In genomic region chr2:46855805-46856204, GRCh38 we compare ENCODE assay signal across 13 cellular contexts. TPM values are rescaled to one million over a fixed set of nuclear protein-coding genes. Genes with fewer than 3 reads are reported as not detected.
A peak's percentile ranks its signal among the peaks of the same experiment; 100 is the strongest.
DNase-seq lines count a peak whose midpoint lies in the region; ATAC-seq and TF ChIP-seq lines count a peak whose summit lies in the region.
"Had no signal": no experiment of that assay in that cellular context is flagged by ENCODE, and none has a peak within 500 bp of the region (broad histone marks: within the 10 kb centered on the region; RNA-seq: fewer than 3 reads in every experiment).

No MANE protein-coding gene starts in this region.

- H3K4me3 ChIP-seq in duodenal mucosa (ENCODE audit: low read depth in 1 of 2, low read length in 2 of 2) (no peak overlapping the region), muscle layer of colon (ENCODE audit: low read depth in 1 of 2, low read length in 2 of 2) (no peak overlapping the region), thoracic aorta (no peak overlapping the region)

- DNase-seq in SW480 (ENCODE audit: low spot score) (peak; percentile 63), thoracic aorta (ENCODE audit: low spot score) (no peak), DMS79 treated with DMSO at 0.1 percent for 48 hours (lab: John Stamatoyannopoulos, UW) (no peak), NCI-H510A (lab: John Stamatoyannopoulos, UW) (no peak), iPS-NIHi7 (ENCODE audit: extremely low spot score) (no peak)
- no peak for DNase-seq in natural killer cell treated with Interleukin-12 subunit alpha and Interleukin-12 subunit beta and Interleukin-15 and Interleukin-18, amount 100 ng/mL, for 72 hours (ENCODE audit: low spot score)
- DNase-seq: activated naive CD8-positive, alpha-beta T cell treated with anti-CD3 and anti-CD28 coated beads for 36 hours; KG1; NCI-H146; NCI-H526; substantia nigra had no signal

- H3K27me3 ChIP-seq in duodenal mucosa (ENCODE audit: control insufficient read depth in 1 of 2, insufficient read depth in 2 of 2, low read length in 2 of 2), result no peaks in the 10 kb centered on the region
- H3K27me3 ChIP-seq in muscle layer of colon (ENCODE audit: control insufficient read depth in 1 of 2, insufficient read depth in 2 of 2, low read length in 2 of 2), result no peaks in the 10 kb centered on the region
- H3K27me3 ChIP-seq in thoracic aorta (replicated peaks; ENCODE audit: insufficient read depth), result no peaks in the 10 kb centered on the region

- H3K4me3 Mint-ChIP-seq in natural killer cell treated with Interleukin-12 subunit alpha and Interleukin-12 subunit beta and Interleukin-15 and Interleukin-18, amount 100 ng/mL, for 72 hours, result no peak overlapping the region
- H3K4me3 Mint-ChIP-seq: activated naive CD8-positive, alpha-beta T cell treated with anti-CD3 and anti-CD28 coated beads for 36 hours had no signal

- H3K9ac ChIP-seq in duodenal mucosa (ENCODE audit: low read depth in 1 of 2, low read length in 2 of 2) (no peak overlapping the region), muscle layer of colon (ENCODE audit: low read length) (no peak overlapping the region)

- H3K36me3 ChIP-seq in duodenal mucosa (ENCODE audit: control insufficient read depth in 1 of 2, insufficient read depth in 2 of 2, low read length in 2 of 2) (no peaks in the 10 kb centered on the region), muscle layer of colon (ENCODE audit: insufficient read depth, low read length) (no peaks in the 10 kb centered on the region), thoracic aorta (no peaks in the 10 kb centered on the region)

- ATAC-seq in thoracic aorta (ENCODE audit: insufficient number of reproducible peaks, low FRiP score, low read depth), result no peak
- ATAC-seq in natural killer cell treated with Interleukin-12 subunit alpha and Interleukin-12 subunit beta and Interleukin-15 and Interleukin-18, amount 100 ng/mL, for 72 hours, result no peak

- H3K27me3 Mint-ChIP-seq in natural killer cell treated with Interleukin-12 subunit alpha and Interleukin-12 subunit beta and Interleukin-15 and Interleukin-18, amount 100 ng/mL, for 72 hours, result no peaks in the 10 kb centered on the region
- H3K27me3 Mint-ChIP-seq: activated naive CD8-positive, alpha-beta T cell treated with anti-CD3 and anti-CD28 coated beads for 36 hours had no signal

- H3K27ac ChIP-seq in duodenal mucosa (ENCODE audit: low read depth, low read length) (peak overlapping the region; percentile 13), muscle layer of colon (ENCODE audit: low read depth, low read length) (peak overlapping the region; percentile 50), thoracic aorta (peak overlapping the region; percentile 73 to 79)

- no peak for TF ChIP-seq CTCF in thoracic aorta (IDR thresholded peaks at IDR 0.05)

- H3K4me1 ChIP-seq in duodenal mucosa (ENCODE audit: control insufficient read depth in 1 of 2, insufficient read depth in 2 of 2, low read length in 2 of 2) (peaks cover 9 to 12% of the 10 kb centered on the region in 2 donors), muscle layer of colon (ENCODE audit: insufficient read depth, low read length) (peaks cover 41% of the 10 kb centered on the region), thoracic aorta (ENCODE audit: control insufficient read depth in 1 of 2, low read depth in 2 of 2) (peaks cover 22 to 62% of the 10 kb centered on the region in 2 donors)

- H3K9me3 ChIP-seq in duodenal mucosa (ENCODE audit: control insufficient read depth in 1 of 2, low read length in 2 of 2), result no peaks in the 10 kb centered on the region
- no peaks in the 10 kb centered on the region for H3K9me3 ChIP-seq in muscle layer of colon (ENCODE audit: low read length)
- no peaks in the 10 kb centered on the region for H3K9me3 ChIP-seq in thoracic aorta

- H3K4me1 Mint-ChIP-seq in natural killer cell treated with Interleukin-12 subunit alpha and Interleukin-12 subunit beta and Interleukin-15 and Interleukin-18, amount 100 ng/mL, for 72 hours (ENCODE audit: low read depth in 2 of 2), result peaks cover 0 to 3% of the 10 kb centered on the region in 2 donors
- H3K4me1 Mint-ChIP-seq: activated naive CD8-positive, alpha-beta T cell treated with anti-CD3 and anti-CD28 coated beads for 36 hours had no signal

- no peaks in the 10 kb centered on the region for H3K9me3 Mint-ChIP-seq in natural killer cell treated with Interleukin-12 subunit alpha and Interleukin-12 subunit beta and Interleukin-15 and Interleukin-18, amount 100 ng/mL, for 72 hours
- H3K9me3 Mint-ChIP-seq: activated naive CD8-positive, alpha-beta T cell treated with anti-CD3 and anti-CD28 coated beads for 36 hours had no signal

- no peak overlapping the region for H3K27ac Mint-ChIP-seq in natural killer cell treated with Interleukin-12 subunit alpha and Interleukin-12 subunit beta and Interleukin-15 and Interleukin-18, amount 100 ng/mL, for 72 hours
- H3K27ac Mint-ChIP-seq: activated naive CD8-positive, alpha-beta T cell treated with anti-CD3 and anti-CD28 coated beads for 36 hours had no signal

- no peaks in the 10 kb centered on the region for H3K36me3 Mint-ChIP-seq in natural killer cell treated with Interleukin-12 subunit alpha and Interleukin-12 subunit beta and Interleukin-15 and Interleukin-18, amount 100 ng/mL, for 72 hours
- H3K36me3 Mint-ChIP-seq: activated naive CD8-positive, alpha-beta T cell treated with anti-CD3 and anti-CD28 coated beads for 36 hours had no signal

RNA-seq across cellular contexts. Expression of gene MCFD2, which starts 59.8 kb away (rescaled TPM):
- total RNA-seq in thoracic aorta, result 100 to 1,000 TPM in 1 of 2 donors, 10 to 100 TPM in 1; 79.9 to 127 TPM
- 10 to 100 TPM; 38.4 to 45.1 TPM for total RNA-seq in natural killer cell treated with Interleukin-12 subunit alpha and Interleukin-12 subunit beta and Interleukin-15 and Interleukin-18, amount 100 ng/mL, for 72 hours

Comparison
In these comparisons a context has a peak if more than half of its experiments do, and no peak if none do; other contexts are left out.
1. H3K27ac ChIP-seq: peak in every context shown above with its lines; median percentile 76 in thoracic aorta; 50 in muscle layer of colon; 13 in duodenal mucosa.